23 cellular contexts compared by ENCODE assay signal in genomic region chr4:183337349-183337748, GRCh38. TPM values are rescaled to one million over a fixed set of nuclear protein-coding genes. Genes with fewer than 3 reads are reported as not detected.
"Had no signal": no experiment of that assay in that cellular context is flagged by ENCODE, and none has a peak within 500 bp of the region (broad histone marks: within the 10 kb centered on the region; RNA-seq: fewer than 3 reads in every experiment).

No MANE protein-coding gene starts in this region.

- H3K4me1 Mint-ChIP-seq: activated naive CD4-positive, alpha-beta T cell treated with anti-CD3 and anti-CD28 coated beads, Interleukin-2, amount 50 U/mL, for 24 hours had no signal

- H3K36me3 ChIP-seq: adrenal gland, right lobe of liver, upper lobe of left lung had no signal

- H3K9me3 ChIP-seq: adrenal gland, mucosa of descending colon, right lobe of liver, upper lobe of left lung had no signal

- H3K9me3 Mint-ChIP-seq: activated naive CD4-positive, alpha-beta T cell treated with anti-CD3 and anti-CD28 coated beads, Interleukin-2, amount 50 U/mL, for 24 hours; activated T-cell treated with anti-CD3 and anti-CD28 coated beads, Interleukin-2, amount 50 U/mL, for 4 hours; dendritic cell treated with granulocyte-macrophage colony-stimulating factor and Interleukin-4, amounts not matched to agents 40 ng/mL and 50 ng/mL, for 4 days; effector memory CD8-positive, alpha-beta T cell; naive thymus-derived CD4-positive, alpha-beta T cell; stimulated activated naive CD8-positive, alpha-beta T cell treated with anti-CD3 and anti-CD28 coated beads, Interleukin-15, Interleukin-2, amounts not matched to agents 100 ng/mL and 50 ng/mL, for 24 hours had no signal

- H3K4me1 ChIP-seq: adrenal gland, right lobe of liver had no signal

- H3K27ac Mint-ChIP-seq: activated naive CD4-positive, alpha-beta T cell treated with anti-CD3 and anti-CD28 coated beads, Interleukin-2, amount 50 U/mL, for 24 hours; dendritic cell treated with granulocyte-macrophage colony-stimulating factor and Interleukin-4, amounts not matched to agents 40 ng/mL and 50 ng/mL, for 4 days; effector memory CD8-positive, alpha-beta T cell; naive thymus-derived CD4-positive, alpha-beta T cell; stimulated activated naive CD8-positive, alpha-beta T cell treated with anti-CD3 and anti-CD28 coated beads, Interleukin-15, Interleukin-2, amounts not matched to agents 100 ng/mL and 50 ng/mL, for 24 hours had no signal

- H3K36me3 Mint-ChIP-seq: activated naive CD4-positive, alpha-beta T cell treated with anti-CD3 and anti-CD28 coated beads, Interleukin-2, amount 50 U/mL, for 24 hours had no signal

- H3K27ac ChIP-seq: adrenal gland, epithelial cell of prostate, right lobe of liver, upper lobe of left lung, VCaP had no signal

- H3K4me3 ChIP-seq: adrenal gland, lung, mucosa of descending colon, right lobe of liver, smooth muscle cell, upper lobe of left lung had no signal

- H3K27me3 ChIP-seq: right lobe of liver, upper lobe of left lung had no signal

- H3K4me2 ChIP-seq: smooth muscle cell had no signal

- ATAC-seq: activated T-cell treated with anti-CD3 and anti-CD28 coated beads, Interleukin-2, amount 50 U/mL, for 4 hours; effector memory CD8-positive, alpha-beta T cell; left colon; naive thymus-derived CD4-positive, alpha-beta T cell; right lobe of liver had no signal

- DNase-seq: activated CD4-positive, alpha-beta T cell treated with anti-CD3 and anti-CD28 coated beads, Interleukin-2, amount 50 U/mL, for 48 hours; activated effector memory CD4-positive, alpha-beta T cell treated with anti-CD3 and anti-CD28 coated beads, Interleukin-2, amount 50 U/mL, for 16 hours; activated T-cell treated with anti-CD3 and anti-CD28 coated beads, Interleukin-2, amount 50 U/mL, for 4 hours; central memory CD4-positive, alpha-beta T cell; effector memory CD8-positive, alpha-beta T cell; left colon; mucosa of descending colon; naive thymus-derived CD4-positive, alpha-beta T cell; nucleus accumbens had no signal

- H3K4me3 Mint-ChIP-seq: activated naive CD4-positive, alpha-beta T cell treated with anti-CD3 and anti-CD28 coated beads, Interleukin-2, amount 50 U/mL, for 24 hours; activated T-cell treated with anti-CD3 and anti-CD28 coated beads, Interleukin-2, amount 50 U/mL, for 4 hours; dendritic cell treated with granulocyte-macrophage colony-stimulating factor and Interleukin-4, amounts not matched to agents 40 ng/mL and 50 ng/mL, for 4 days; effector memory CD8-positive, alpha-beta T cell; naive thymus-derived CD4-positive, alpha-beta T cell; stimulated activated naive CD8-positive, alpha-beta T cell treated with anti-CD3 and anti-CD28 coated beads, Interleukin-15, Interleukin-2, amounts not matched to agents 100 ng/mL and 50 ng/mL, for 24 hours had no signal

RNA-seq across cellular contexts. Expression of gene CLDN24, which starts 15.1 kb away (rescaled TPM):
- total RNA-seq: activated T-cell treated with anti-CD3 and anti-CD28 coated beads, Interleukin-2, amount 50 U/mL, for 4 hours; adrenal gland; frontal cortex; left colon; lung; mucosa of descending colon; naive thymus-derived CD4-positive, alpha-beta T cell; pulmonary artery endothelial cell; right lobe of liver; smooth muscle cell; T-helper 1 cell treated with Interleukin-12 subunit alpha and Interleukin-12 subunit beta and Interleukin-4 antibody, amounts not matched to agents 30 ng/mL and 1 ng/mL, for 36 hours; temporal lobe; upper lobe of left lung had no signal
- polyA plus RNA-seq: adrenal gland; naive thymus-derived CD4-positive, alpha-beta T cell; smooth muscle cell had no signal

RNA-seq across cellular contexts. Expression of gene CLDN22, which starts 17.3 kb away (rescaled TPM):
- total RNA-seq: activated T-cell treated with anti-CD3 and anti-CD28 coated beads, Interleukin-2, amount 50 U/mL, for 4 hours; adrenal gland; frontal cortex; left colon; mucosa of descending colon; naive thymus-derived CD4-positive, alpha-beta T cell; pulmonary artery endothelial cell; right lobe of liver; smooth muscle cell; T-helper 1 cell treated with Interleukin-12 subunit alpha and Interleukin-12 subunit beta and Interleukin-4 antibody, amounts not matched to agents 30 ng/mL and 1 ng/mL, for 36 hours; temporal lobe had no signal
- polyA plus RNA-seq: adrenal gland; naive thymus-derived CD4-positive, alpha-beta T cell had no signal
